ENCODE assay signal across 2 cellular contexts in genomic region chr11:116190206-116190605, GRCh38.
TF ChIP-seq lines count a peak whose summit lies in the region.

No MANE protein-coding gene starts in this region.

TF ChIP-seq in H1, 55 proteins besides CTCF, POLR2A, EP300 and RAD21:
- TF ChIP-seq, protein P1, sequence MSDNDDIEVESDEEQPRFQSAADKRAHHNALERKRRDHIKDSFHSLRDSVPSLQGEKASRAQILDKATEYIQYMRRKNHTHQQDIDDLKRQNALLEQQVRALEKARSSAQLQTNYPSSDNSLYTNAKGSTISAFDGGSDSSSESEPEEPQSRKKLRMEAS (IDR thresholded peaks at IDR 0.05): no peak
- no peak for TF ChIP-seq USF2 (IDR thresholded peaks at IDR 0.05; ENCODE audit: low read length)
- no peak for TF ChIP-seq CEBPB (IDR thresholded peaks at IDR 0.05; ENCODE audit: low read depth, low read length)
- TF ChIP-seq HDAC2 (IDR thresholded peaks at IDR 0.05; ENCODE audit: borderline replicate concordance in 1 of 2, low read depth in 2 of 2, low read length in 2 of 2): no peak
- TF ChIP-seq, protein P2, sequence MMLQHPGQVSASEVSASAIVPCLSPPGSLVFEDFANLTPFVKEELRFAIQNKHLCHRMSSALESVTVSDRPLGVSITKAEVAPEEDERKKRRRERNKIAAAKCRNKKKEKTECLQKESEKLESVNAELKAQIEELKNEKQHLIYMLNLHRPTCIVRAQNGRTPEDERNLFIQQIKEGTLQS (IDR thresholded peaks at IDR 0.05; ENCODE audit: insufficient read depth, low read depth, low read length): no peak
- no peak for TF ChIP-seq GTF2F1 (IDR thresholded peaks at IDR 0.05; ENCODE audit: borderline replicate concordance, low read depth, low read length)
- TF ChIP-seq, protein P3, sequence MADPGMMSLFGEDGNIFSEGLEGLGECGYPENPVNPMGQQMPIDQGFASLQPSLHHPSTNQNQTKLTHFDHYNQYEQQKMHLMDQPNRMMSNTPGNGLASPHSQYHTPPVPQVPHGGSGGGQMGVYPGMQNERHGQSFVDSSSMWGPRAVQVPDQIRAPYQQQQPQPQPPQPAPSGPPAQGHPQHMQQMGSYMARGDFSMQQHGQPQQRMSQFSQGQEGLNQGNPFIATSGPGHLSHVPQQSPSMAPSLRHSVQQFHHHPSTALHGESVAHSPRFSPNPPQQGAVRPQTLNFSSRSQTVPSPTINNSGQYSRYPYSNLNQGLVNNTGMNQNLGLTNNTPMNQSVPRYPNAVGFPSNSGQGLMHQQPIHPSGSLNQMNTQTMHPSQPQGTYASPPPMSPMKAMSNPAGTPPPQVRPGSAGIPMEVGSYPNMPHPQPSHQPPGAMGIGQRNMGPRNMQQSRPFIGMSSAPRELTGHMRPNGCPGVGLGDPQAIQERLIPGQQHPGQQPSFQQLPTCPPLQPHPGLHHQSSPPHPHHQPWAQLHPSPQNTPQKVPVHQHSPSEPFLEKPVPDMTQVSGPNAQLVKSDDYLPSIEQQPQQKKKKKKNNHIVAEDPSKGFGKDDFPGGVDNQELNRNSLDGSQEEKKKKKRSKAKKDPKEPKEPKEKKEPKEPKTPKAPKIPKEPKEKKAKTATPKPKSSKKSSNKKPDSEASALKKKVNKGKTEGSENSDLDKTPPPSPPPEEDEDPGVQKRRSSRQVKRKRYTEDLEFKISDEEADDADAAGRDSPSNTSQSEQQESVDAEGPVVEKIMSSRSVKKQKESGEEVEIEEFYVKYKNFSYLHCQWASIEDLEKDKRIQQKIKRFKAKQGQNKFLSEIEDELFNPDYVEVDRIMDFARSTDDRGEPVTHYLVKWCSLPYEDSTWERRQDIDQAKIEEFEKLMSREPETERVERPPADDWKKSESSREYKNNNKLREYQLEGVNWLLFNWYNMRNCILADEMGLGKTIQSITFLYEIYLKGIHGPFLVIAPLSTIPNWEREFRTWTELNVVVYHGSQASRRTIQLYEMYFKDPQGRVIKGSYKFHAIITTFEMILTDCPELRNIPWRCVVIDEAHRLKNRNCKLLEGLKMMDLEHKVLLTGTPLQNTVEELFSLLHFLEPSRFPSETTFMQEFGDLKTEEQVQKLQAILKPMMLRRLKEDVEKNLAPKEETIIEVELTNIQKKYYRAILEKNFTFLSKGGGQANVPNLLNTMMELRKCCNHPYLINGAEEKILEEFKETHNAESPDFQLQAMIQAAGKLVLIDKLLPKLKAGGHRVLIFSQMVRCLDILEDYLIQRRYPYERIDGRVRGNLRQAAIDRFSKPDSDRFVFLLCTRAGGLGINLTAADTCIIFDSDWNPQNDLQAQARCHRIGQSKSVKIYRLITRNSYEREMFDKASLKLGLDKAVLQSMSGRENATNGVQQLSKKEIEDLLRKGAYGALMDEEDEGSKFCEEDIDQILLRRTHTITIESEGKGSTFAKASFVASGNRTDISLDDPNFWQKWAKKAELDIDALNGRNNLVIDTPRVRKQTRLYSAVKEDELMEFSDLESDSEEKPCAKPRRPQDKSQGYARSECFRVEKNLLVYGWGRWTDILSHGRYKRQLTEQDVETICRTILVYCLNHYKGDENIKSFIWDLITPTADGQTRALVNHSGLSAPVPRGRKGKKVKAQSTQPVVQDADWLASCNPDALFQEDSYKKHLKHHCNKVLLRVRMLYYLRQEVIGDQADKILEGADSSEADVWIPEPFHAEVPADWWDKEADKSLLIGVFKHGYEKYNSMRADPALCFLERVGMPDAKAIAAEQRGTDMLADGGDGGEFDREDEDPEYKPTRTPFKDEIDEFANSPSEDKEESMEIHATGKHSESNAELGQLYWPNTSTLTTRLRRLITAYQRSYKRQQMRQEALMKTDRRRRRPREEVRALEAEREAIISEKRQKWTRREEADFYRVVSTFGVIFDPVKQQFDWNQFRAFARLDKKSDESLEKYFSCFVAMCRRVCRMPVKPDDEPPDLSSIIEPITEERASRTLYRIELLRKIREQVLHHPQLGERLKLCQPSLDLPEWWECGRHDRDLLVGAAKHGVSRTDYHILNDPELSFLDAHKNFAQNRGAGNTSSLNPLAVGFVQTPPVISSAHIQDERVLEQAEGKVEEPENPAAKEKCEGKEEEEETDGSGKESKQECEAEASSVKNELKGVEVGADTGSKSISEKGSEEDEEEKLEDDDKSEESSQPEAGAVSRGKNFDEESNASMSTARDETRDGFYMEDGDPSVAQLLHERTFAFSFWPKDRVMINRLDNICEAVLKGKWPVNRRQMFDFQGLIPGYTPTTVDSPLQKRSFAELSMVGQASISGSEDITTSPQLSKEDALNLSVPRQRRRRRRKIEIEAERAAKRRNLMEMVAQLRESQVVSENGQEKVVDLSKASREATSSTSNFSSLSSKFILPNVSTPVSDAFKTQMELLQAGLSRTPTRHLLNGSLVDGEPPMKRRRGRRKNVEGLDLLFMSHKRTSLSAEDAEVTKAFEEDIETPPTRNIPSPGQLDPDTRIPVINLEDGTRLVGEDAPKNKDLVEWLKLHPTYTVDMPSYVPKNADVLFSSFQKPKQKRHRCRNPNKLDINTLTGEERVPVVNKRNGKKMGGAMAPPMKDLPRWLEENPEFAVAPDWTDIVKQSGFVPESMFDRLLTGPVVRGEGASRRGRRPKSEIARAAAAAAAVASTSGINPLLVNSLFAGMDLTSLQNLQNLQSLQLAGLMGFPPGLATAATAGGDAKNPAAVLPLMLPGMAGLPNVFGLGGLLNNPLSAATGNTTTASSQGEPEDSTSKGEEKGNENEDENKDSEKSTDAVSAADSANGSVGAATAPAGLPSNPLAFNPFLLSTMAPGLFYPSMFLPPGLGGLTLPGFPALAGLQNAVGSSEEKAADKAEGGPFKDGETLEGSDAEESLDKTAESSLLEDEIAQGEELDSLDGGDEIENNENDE (IDR thresholded peaks at IDR 0.05; ENCODE audit: insufficient replicate concordance, low read length): no peak
- no peak for TF ChIP-seq CBX8 (IDR thresholded peaks at IDR 0.05; ENCODE audit: borderline replicate concordance, low read depth, low read length)
- TF ChIP-seq CBX5 (IDR thresholded peaks at IDR 0.05; ENCODE audit: low read depth, low read length): no peak
- no peak for TF ChIP-seq HDAC6 (IDR thresholded peaks at IDR 0.05; ENCODE audit: low read depth, low read length)
- no peak for TF ChIP-seq SIN3A (conservative IDR thresholded peaks at IDR 0.05 in 1 of 2, IDR thresholded peaks at IDR 0.05 in 1 of 2; ENCODE audit: low read depth in 1 of 2, low read length in 2 of 2)
- TF ChIP-seq YY1 (IDR thresholded peaks at IDR 0.05; ENCODE audit: low read depth, low read length): no peak
- TF ChIP-seq SUZ12 (IDR thresholded peaks at IDR 0.05; ENCODE audit: low read length): no peak

TF ChIP-seq in neural cell, 6 proteins besides CTCF, POLR2A, EP300 and RAD21:
- TF ChIP-seq REST (IDR thresholded peaks at IDR 0.05; ENCODE audit: borderline replicate concordance) (no peak), SMC3 (conservative IDR thresholded peaks at IDR 0.05; ENCODE audit: poor library complexity) (no peak), MXI1 (conservative IDR thresholded peaks at IDR 0.05; ENCODE audit: poor library complexity, severe bottlenecking) (no peak), TAF1 (IDR thresholded peaks at IDR 0.05; ENCODE audit: low read depth) (no peak)
TF ChIP-seq in neural cell: peak in this region for 0.
